Comparison of ENCODE assay signal across 8 cellular contexts in the genomic region with DNA sequence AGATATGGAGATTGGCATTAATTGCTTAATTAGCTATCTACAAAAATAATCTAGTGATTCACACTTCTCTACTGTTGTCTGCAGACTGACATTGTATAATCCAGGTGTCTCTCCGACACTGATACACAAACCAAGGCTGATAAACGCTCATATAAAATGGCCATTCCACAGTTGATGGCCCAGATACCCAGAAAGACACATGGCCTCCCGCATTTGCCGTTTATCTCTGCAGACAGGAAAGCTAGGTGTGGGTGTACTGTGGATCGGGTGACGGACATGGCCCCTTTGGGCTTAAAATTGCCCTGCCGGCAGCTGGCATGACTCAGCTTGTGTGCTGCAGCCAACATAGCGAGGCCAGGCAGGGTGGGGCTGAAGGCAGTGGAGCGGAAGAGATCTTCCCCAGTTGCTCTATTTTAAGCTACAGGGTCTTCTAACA. TPM values are rescaled to one million over a fixed set of nuclear protein-coding genes. Genes with fewer than 3 reads are reported as not detected.
DNase-seq lines count a peak whose midpoint lies in the region; ATAC-seq, FAIRE-seq and TF ChIP-seq lines count a peak whose summit lies in the region.

No MANE protein-coding gene starts in this region.

- POLR2A ChIA-PET in endothelial cell of umbilical vein (lab: Charles Lee), result interaction anchor here (0.7 to 1.5 kb wide), 2 partner anchors 18 to 36 kb away, joined by 5 to 7 read pairs; no protein-coding TSS in a partner anchor

- no peak overlapping the region for H2AFZ ChIP-seq in OCI-LY1 (ENCODE audit: low read length)
- H2AFZ ChIP-seq in endothelial cell of umbilical vein (ENCODE audit: low read depth, low read length), result peak overlapping the region; percentile 71

- H3K79me2 ChIP-seq in OCI-LY1 (ENCODE audit: insufficient read depth, low read length), result no peaks in the 10 kb centered on the region
- H3K79me2 ChIP-seq in endothelial cell of umbilical vein (ENCODE audit: control insufficient read depth, insufficient read depth, low read length), result no peaks in the 10 kb centered on the region

- H3K36me3 Mint-ChIP-seq in osteocyte (ENCODE audit: unreplicated experiment), result no peaks in the 10 kb centered on the region

- H3K9me3 Mint-ChIP-seq in osteocyte (ENCODE audit: unreplicated experiment), result no peaks in the 10 kb centered on the region

- TF ChIP-seq CTCF in OCI-LY1 (IDR thresholded peaks at IDR 0.05; ENCODE audit: low read length) (no peak), endothelial cell of umbilical vein (IDR thresholded peaks at IDR 0.05; ENCODE audit: extremely low read depth in 1 of 2, insufficient read depth in 1 of 2, low read depth in 1 of 2, low read length in 2 of 2) (no peak), osteocyte (IDR thresholded peaks at IDR 0.05) (no peak), tibial artery (IDR thresholded peaks at IDR 0.05) (no peak)

- peak overlapping the region; percentile 72 for H3K27ac Mint-ChIP-seq in osteocyte (ENCODE audit: unreplicated experiment)

- H3K36me3 ChIP-seq in OCI-LY1 (ENCODE audit: insufficient read depth, low read length), result no peaks in the 10 kb centered on the region
- H3K36me3 ChIP-seq in endothelial cell of umbilical vein (ENCODE audit: control insufficient read depth in 2 of 2, extremely low read depth in 1 of 2, insufficient read depth in 2 of 2, low read length in 2 of 2), result no peaks in the 10 kb centered on the region
- no peaks in the 10 kb centered on the region for H3K36me3 ChIP-seq in tibial artery

- dilution Hi-C loops in endothelial cell of umbilical vein (cut with MboI; ENCODE audit: extremely low pct_ligation_motif_present, low sequenced_read_pairs), result no loop called here

- no peaks in the 10 kb centered on the region for H3K9me3 ChIP-seq in OCI-LY1 (ENCODE audit: low read length)
- no peaks in the 10 kb centered on the region for H3K9me3 ChIP-seq in endothelial cell of umbilical vein (replicated peaks; ENCODE audit: control insufficient read depth, insufficient read depth, low read length)
- H3K9me3 ChIP-seq in tibial artery, result peaks cover 0 to under 1% (median 0%) of the 10 kb centered on the region in 3 donors

- H4K20me1 ChIP-seq in OCI-LY1 (ENCODE audit: insufficient read depth, low read length), result no peaks in the 10 kb centered on the region
- H4K20me1 ChIP-seq in endothelial cell of umbilical vein (replicated peaks; ENCODE audit: control insufficient read depth, extremely low read depth, insufficient read depth, low read length), result no peaks in the 10 kb centered on the region

- H3K27ac ChIP-seq in OCI-LY1 (ENCODE audit: low read depth, low read length, poor library complexity, severe bottlenecking) (peak overlapping the region; percentile 92), endothelial cell of umbilical vein (ENCODE audit: insufficient read depth, low read depth, low read length) (no peak overlapping the region), tibial artery (no peak overlapping the region)

- ATAC-seq in GM21515 (IDR thresholded peaks at IDR 0.05; ENCODE audit: unreplicated experiment), result peak; percentile 45

- H3K9me1 ChIP-seq in endothelial cell of umbilical vein (replicated peaks; ENCODE audit: control insufficient read depth, extremely low read depth, insufficient read depth, low read length), result no peaks in the 10 kb centered on the region

- TF ChIP-seq POLR2A in GM10847 (IDR thresholded peaks at IDR 0.05; ENCODE audit: extremely low read depth, insufficient read length) (peak; percentile 29), endothelial cell of umbilical vein (IDR thresholded peaks at IDR 0.05; ENCODE audit: low read depth, low read length) (no peak)

- DNase-seq in HK-2 (ENCODE audit: unreplicated experiment) (peak; percentile 60), endothelial cell of umbilical vein (ENCODE audit: low read depth, low spot score) (no peak), osteocyte (ENCODE audit: extremely low spot score, unreplicated experiment) (no peak), tibial artery (no peak), GM19240 (ENCODE audit: insufficient read length, low spot score) (no peak)

- H3K27me3 ChIP-seq in OCI-LY1 (ENCODE audit: insufficient read depth, low read length), result no peaks in the 10 kb centered on the region
- peaks cover 0 to under 1% of the 10 kb centered on the region in 2 experiments for H3K27me3 ChIP-seq in endothelial cell of umbilical vein (ENCODE audit: control insufficient read depth in 2 of 2, insufficient read depth in 2 of 2, low read length in 2 of 2)
- no peaks in the 10 kb centered on the region for H3K27me3 ChIP-seq in tibial artery

- BruUV-seq in endothelial cell of umbilical vein (replicated peaks; lab: Mats Ljungman, UMichigan), result no TSS peak

- CTCF ChIA-PET in endothelial cell of umbilical vein (lab: Charles Lee), result interaction anchor here (0.9 to 1.8 kb wide), 7 partner anchors 8 to 95 kb away, joined by 3 to 14 read pairs (median 8); no protein-coding TSS in a partner anchor

- H3K4me1 ChIP-seq in OCI-LY1 (ENCODE audit: insufficient read depth, low read length, severe bottlenecking), result peaks cover 60% of the 10 kb centered on the region
- peaks cover 9% of the 10 kb centered on the region for H3K4me1 ChIP-seq in endothelial cell of umbilical vein (ENCODE audit: control insufficient read depth, extremely low read depth, insufficient read depth, low read length)
- H3K4me1 ChIP-seq in tibial artery, result no peaks in the 10 kb centered on the region

- intact Hi-C loops in endothelial cell of umbilical vein (cut with micrococcal nuclease) (no loop called here), tibial artery (cut with DNase I; ENCODE audit: low total_unique reads) (no loop called here)

- peaks cover 38% of the 10 kb centered on the region for H3K4me1 Mint-ChIP-seq in osteocyte (ENCODE audit: unreplicated experiment)

- H3K9ac ChIP-seq in OCI-LY1 (ENCODE audit: low read length) (peak overlapping the region; percentile 41), endothelial cell of umbilical vein (replicated peaks; ENCODE audit: extremely low read depth, insufficient read depth, low read length) (no peak overlapping the region)

- H3F3A ChIP-seq in OCI-LY1 (ENCODE audit: insufficient read depth, low read length), result no peaks in the 10 kb centered on the region

- peak; percentile 21 for FAIRE-seq in endothelial cell of umbilical vein (lab: Jason Lieb, UNC)

- H3K4me3 ChIP-seq in OCI-LY1 (ENCODE audit: low read depth, low read length, poor library complexity, severe bottlenecking), result peak overlapping the region; percentile 19
- H3K4me3 ChIP-seq in endothelial cell of umbilical vein (replicated peaks in 1 of 3; ENCODE audit: insufficient read depth in 1 of 3, low read depth in 1 of 3, low read length in 3 of 3), result no peak overlapping the region
- no peak overlapping the region for H3K4me3 ChIP-seq in tibial artery

- no peaks in the 10 kb centered on the region for H3K9me2 ChIP-seq in OCI-LY1 (ENCODE audit: low read depth, low read length)

- peaks cover under 1% of the 10 kb centered on the region for H3K27me3 Mint-ChIP-seq in osteocyte (ENCODE audit: unreplicated experiment)

- H3K4me3 Mint-ChIP-seq in osteocyte (ENCODE audit: unreplicated experiment), result no peak overlapping the region

- H3K4me2 ChIP-seq in OCI-LY1 (ENCODE audit: low read length) (peak overlapping the region; percentile 59), endothelial cell of umbilical vein (ENCODE audit: insufficient read depth, low read length) (no peak overlapping the region)

TF ChIP-seq in endothelial cell of umbilical vein, 7 proteins besides CTCF, POLR2A, EP300 and RAD21:
- TF ChIP-seq FOS (IDR thresholded peaks at IDR 0.05; ENCODE audit: borderline replicate concordance, insufficient read depth, low read length) (peak; percentile 11), GATA2 (IDR thresholded peaks at IDR 0.05; ENCODE audit: insufficient read depth, insufficient read length, low read depth, low read length) (no peak)

RNA-seq across cellular contexts. Expression of a gene that starts 18.5 kb away (rescaled TPM):
- total RNA-seq in endothelial cell of umbilical vein (11.9 and 13.5 TPM in 2 replicates), osteocyte (23.0 and 24.4 TPM in 2 replicates)
- polyA plus RNA-seq in endothelial cell of umbilical vein, result 7.3 and 7.6 TPM in 2 replicates
- polyA plus RNA-seq in endothelial cell of umbilical vein (2011; cell fraction: cytosol; rRNA removed), result 9.7 and 13.0 TPM in 2 replicates
- 12.9 and 15.6 TPM in 2 replicates for polyA plus RNA-seq in endothelial cell of umbilical vein (2011; cell fraction: nucleus; rRNA removed)
- 18.5 and 23.5 TPM in 2 replicates for polyA plus RNA-seq in endothelial cell of umbilical vein (2012)
- polyA minus RNA-seq in endothelial cell of umbilical vein, result 3.2 and 5.6 TPM in 2 replicates
- 25.5 TPM for polyA minus RNA-seq in endothelial cell of umbilical vein (2011; cell fraction: cytosol; rRNA and poly(A)+ RNA removed)
- 16.0 and 24.9 TPM in 2 replicates for polyA minus RNA-seq in endothelial cell of umbilical vein (2011; cell fraction: nucleus; rRNA and poly(A)+ RNA removed)
